8 cellular contexts compared by ENCODE assay signal in genomic region chr1:222792744-222793143, GRCh38. TPM values are rescaled to one million over a fixed set of nuclear protein-coding genes. Genes with fewer than 3 reads are reported as not detected.
A peak's percentile ranks its signal among the peaks of the same experiment; 100 is the strongest.
DNase-seq lines count a peak whose midpoint lies in the region; ATAC-seq and TF ChIP-seq lines count a peak whose summit lies in the region.
"Had no signal": no experiment of that assay in that cellular context is flagged by ENCODE, and none has a peak within 500 bp of the region (broad histone marks: within the 10 kb centered on the region; RNA-seq: fewer than 3 reads in every experiment).

No MANE protein-coding gene starts in this region.

- DNase-seq in GM10248 (ENCODE audit: extremely low spot score) (peak; percentile 22), NCI-H2227 (lab: John Stamatoyannopoulos, UW; ENCODE audit: unreplicated experiment) (peak; percentile 30), endothelial cell (ENCODE audit: low spot score) (no peak), retinal pigment epithelial cell (ENCODE audit: low read depth) (no peak), cortex of kidney (lab: John Stamatoyannopoulos, UW) (no peak), T-helper 9 cell (no peak)

- ATAC-seq in GM18858 (IDR thresholded peaks at IDR 0.05; ENCODE audit: unreplicated experiment), result no peak

- no peaks in the 10 kb centered on the region for H3K9me3 Mint-ChIP-seq in endothelial cell (ENCODE audit: unreplicated experiment)

- POLR2A ChIA-PET in GM10248 (lab: Yijun Ruan, JAX), result no interaction called here

- H3K27ac Mint-ChIP-seq in endothelial cell (ENCODE audit: unreplicated experiment), result no peak overlapping the region

- no peak overlapping the region for H3K4me3 Mint-ChIP-seq in endothelial cell (ENCODE audit: unreplicated experiment)

- TF ChIP-seq CTCF in GM10248 (IDR thresholded peaks at IDR 0.05; ENCODE audit: control extremely low read depth, extremely low read depth, low read depth, missing control alignments) (peak; percentile 20), endothelial cell (IDR thresholded peaks at IDR 0.05; ENCODE audit: unreplicated experiment) (peak; percentile 60), retinal pigment epithelial cell (conservative IDR thresholded peaks at IDR 0.05; ENCODE audit: low read depth, low read length) (peak; percentile 52)

- peaks cover 4% of the 10 kb centered on the region for H3K27me3 Mint-ChIP-seq in endothelial cell (ENCODE audit: unreplicated experiment)

- CTCF ChIA-PET in GM10248 (lab: Yijun Ruan, JAX), result interaction anchor here (1.3 to 3.9 kb wide), 2 partner anchors 297 to 332 kb away, joined by 4 to 27 read pairs; no protein-coding TSS in a partner anchor

- peaks cover 5% of the 10 kb centered on the region for H3K36me3 Mint-ChIP-seq in endothelial cell (ENCODE audit: low read depth, unreplicated experiment)

- H3K4me3 ChIP-seq in retinal pigment epithelial cell (ENCODE audit: low read length), result no peak overlapping the region

- H3K4me1 Mint-ChIP-seq in endothelial cell (ENCODE audit: unreplicated experiment), result peaks cover 21% of the 10 kb centered on the region

RNA-seq across cellular contexts. Expression of gene DISP1, which starts 22.1 kb away (rescaled TPM):
- 27.2 TPM for total RNA-seq in endothelial cell (ENCODE audit: unreplicated experiment)

RNA-seq across cellular contexts. Expression of gene FAM177B, which starts 55.7 kb away (rescaled TPM):
- total RNA-seq in endothelial cell (ENCODE audit: unreplicated experiment), result not detected
- total RNA-seq: glomerular endothelial cell had no signal

Comparison
In these comparisons a context has a peak if more than half of its experiments do, and no peak if none do; other contexts are left out.
1. DNase-seq: peak in GM10248 (single experiment) and NCI-H2227 (single experiment); none in endothelial cell (single experiment), retinal pigment epithelial cell (single experiment), cortex of kidney (single experiment) and T-helper 9 cell (single experiment).
2. Peak in every context shown above with its lines, with median percentiles within 50 percentile points of each other: CTCF ChIP-seq.